ENCODE assay signal across 11 cellular contexts in the genomic region with DNA sequence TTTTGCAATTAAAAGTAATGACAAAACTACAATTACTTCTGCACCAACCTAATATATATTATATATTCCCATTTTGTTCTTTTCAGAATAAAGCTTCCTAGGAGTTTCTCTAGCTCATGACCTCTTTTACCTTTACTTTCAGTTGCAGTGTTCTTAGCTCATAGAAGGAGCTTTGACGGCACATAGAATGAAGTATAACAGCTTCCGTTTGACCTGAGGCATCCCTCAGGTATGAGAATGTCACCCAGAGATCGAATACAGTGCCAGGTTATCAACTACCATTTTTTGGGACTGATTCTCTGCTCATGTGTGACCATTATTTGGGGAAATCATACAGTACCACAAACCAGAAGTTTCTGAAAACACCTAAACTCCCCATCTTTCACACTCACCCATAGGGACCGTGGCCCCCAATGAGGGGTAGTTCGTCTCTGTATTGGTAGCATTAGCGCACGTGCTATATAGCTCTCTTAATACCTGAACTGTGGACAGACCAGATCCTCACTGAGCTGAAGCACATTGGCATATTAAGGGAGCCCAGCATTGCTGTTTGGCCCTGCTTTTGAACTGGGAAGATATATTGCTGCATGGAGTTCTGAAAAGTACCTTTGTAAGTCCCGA.
A peak's percentile ranks its signal among the peaks of the same experiment; 100 is the strongest.
DNase-seq lines count a peak whose midpoint lies in the region; ATAC-seq and TF ChIP-seq lines count a peak whose summit lies in the region.
"Had no signal": no experiment of that assay in that cellular context is flagged by ENCODE, and none has a peak within 500 bp of the region (broad histone marks: within the 10 kb centered on the region; RNA-seq: fewer than 3 reads in every experiment).

No MANE protein-coding gene starts in this region.

- H3K9ac ChIP-seq in H9 (ENCODE audit: extremely low read depth, insufficient read length, low read length), result no peak overlapping the region

- peaks cover 4% of the 10 kb centered on the region for H4K20me1 ChIP-seq in PC-9 (ENCODE audit: insufficient read depth)
- H4K20me1 ChIP-seq in H9 (ENCODE audit: control insufficient read depth, insufficient read depth, insufficient read length), result peaks cover 3% of the 10 kb centered on the region

- no peaks in the 10 kb centered on the region for H3K27me3 Mint-ChIP-seq in activated CD4-positive, alpha-beta T cell treated with anti-CD3 and anti-CD28 coated beads for 36 hours
- no peaks in the 10 kb centered on the region for H3K27me3 Mint-ChIP-seq in H9 (ENCODE audit: low read depth)

- H3K4me1 Mint-ChIP-seq in activated CD4-positive, alpha-beta T cell treated with anti-CD3 and anti-CD28 coated beads for 36 hours, result peaks cover 93% of the 10 kb centered on the region
- peaks cover 74% of the 10 kb centered on the region for H3K4me1 Mint-ChIP-seq in stimulated activated effector memory CD8-positive, alpha-beta T cell treated with anti-CD3 and anti-CD28 coated beads, Interleukin-12 subunit alpha, Interleukin-12 subunit beta, amount 100 ng/mL, for 72 hours
- H3K4me1 Mint-ChIP-seq in H9, result peaks cover 75 to 79% of the 10 kb centered on the region in 2 experiments

- H3K79me2 ChIP-seq in PC-9 (ENCODE audit: low read depth) (peaks cover 96% of the 10 kb centered on the region), H9 (ENCODE audit: insufficient read depth, low read length) (peaks cover 49% of the 10 kb centered on the region; the same call in 1 of the 2 replicates)

- H2BK12ac ChIP-seq in H9 (ENCODE audit: insufficient read length, low read depth, low read length), result no peak overlapping the region

- no peaks in the 10 kb centered on the region for H3K9me3 ChIP-seq in PC-9 (ENCODE audit: insufficient read depth, low read depth)
- H3K9me3 ChIP-seq in H9 (ENCODE audit: control insufficient read depth, low read depth, low read length), result no peaks in the 10 kb centered on the region
- H3K9me3 ChIP-seq: thyroid gland had no signal

- H4K5ac ChIP-seq in H9 (ENCODE audit: insufficient read length, low read depth, low read length), result no peak overlapping the region

- H3K23me2 ChIP-seq in H9 (ENCODE audit: insufficient read length, low read depth, low read length, poor library complexity, severe bottlenecking), result no peaks in the 10 kb centered on the region

- peak overlapping the region; percentile 62 for H3K4me3 Mint-ChIP-seq in activated CD4-positive, alpha-beta T cell treated with anti-CD3 and anti-CD28 coated beads for 36 hours
- H3K4me3 Mint-ChIP-seq in stimulated activated effector memory CD8-positive, alpha-beta T cell treated with anti-CD3 and anti-CD28 coated beads, Interleukin-12 subunit alpha, Interleukin-12 subunit beta, amount 100 ng/mL, for 72 hours, result peak overlapping the region; percentile 61
- 0 out of 5 replicates have a peak overlapping the region, but pooled peaks of 1 of the 2 experiments have one; percentile 2 for H3K4me3 Mint-ChIP-seq in H9

- no peak overlapping the region for H2BK5ac ChIP-seq in H9 (ENCODE audit: insufficient read length, low read length)

- H3K27ac ChIP-seq in PC-9, result peak overlapping the region; percentile 50
- peak overlapping the region; percentile 99 for H3K27ac ChIP-seq in epithelial cell of prostate
- H3K27ac ChIP-seq in H9 (ENCODE audit: insufficient read length, low read depth, low read length), result no peak overlapping the region

- H2BK15ac ChIP-seq in H9 (ENCODE audit: low read depth, low read length), result no peak overlapping the region

- no peak overlapping the region for H3K14ac ChIP-seq in H9 (ENCODE audit: insufficient read depth, low read length)

- H3K79me1 ChIP-seq in H9 (ENCODE audit: insufficient read depth, low read depth, low read length, poor library complexity, severe bottlenecking), result peaks cover 8% of the 10 kb centered on the region

- H3K18ac ChIP-seq in H9 (ENCODE audit: insufficient read length, low read depth, low read length), result no peak overlapping the region

- H3K56ac ChIP-seq in H9 (ENCODE audit: insufficient read length, low read depth, low read length), result no peak overlapping the region

- no peak for DNase-seq in activated CD4-positive, alpha-beta T cell treated with anti-CD3 and anti-CD28 coated beads for 36 hours
- no peak for DNase-seq in activated CD4-positive, alpha-beta T cell treated with anti-CD3 and anti-CD28 coated beads for 48 hours
- DNase-seq in PC-9, result no peak
- no peak for DNase-seq in epithelial cell of prostate (ENCODE audit: low read depth, low spot score)
- no peak for DNase-seq in stimulated activated effector memory CD8-positive, alpha-beta T cell treated with anti-CD3 and anti-CD28 coated beads, Interleukin-12 subunit alpha, Interleukin-12 subunit beta, amount 100 ng/mL, for 72 hours (ENCODE audit: low spot score in 2 of 2)
- no peak for DNase-seq in GM03348 (ENCODE audit: low spot score)
- no peak for DNase-seq in GM10248 (ENCODE audit: extremely low spot score)
- DNase-seq in H9, result no peak
- DNase-seq: NCI-H510A, thyroid gland had no signal

- intact Hi-C loops in activated CD4-positive, alpha-beta T cell treated with anti-CD3 and anti-CD28 coated beads for 36 hours (cut with DNase I, micrococcal nuclease), result loop anchor here (10.0 kb wide), 2 partner anchors 476 to 1036 kb away; a partner anchor contains a TSS
- intact Hi-C loops in PC-9 (cut with micrococcal nuclease; ENCODE audit: unreplicated experiment), result no loop called here

- no peak overlapping the region for H4K91ac ChIP-seq in H9 (ENCODE audit: insufficient read length, low read depth, low read length)

- H4K8ac ChIP-seq in H9 (replicated peaks; ENCODE audit: insufficient read length, low read depth, low read length), result no peak overlapping the region

- no peak overlapping the region for H3K23ac ChIP-seq in H9 (ENCODE audit: insufficient read length, low read depth, low read length)

- H3F3A ChIP-seq in PC-9 (ENCODE audit: insufficient read depth, low read depth), result peaks cover 15% of the 10 kb centered on the region

- H3K27me3 ChIP-seq in PC-9 (ENCODE audit: insufficient read depth, low read depth) (no peaks in the 10 kb centered on the region), H9 (ENCODE audit: insufficient read depth, low read length) (no peaks in the 10 kb centered on the region)
- H3K27me3 ChIP-seq: thyroid gland had no signal

- ATAC-seq in activated CD4-positive, alpha-beta T cell treated with anti-CD3 and anti-CD28 coated beads for 36 hours, result no peak
- ATAC-seq in stimulated activated effector memory CD8-positive, alpha-beta T cell treated with anti-CD3 and anti-CD28 coated beads, Interleukin-12 subunit alpha, Interleukin-12 subunit beta, amount 100 ng/mL, for 72 hours, result no peak

- POLR2A ChIA-PET in activated CD4-positive, alpha-beta T cell treated with anti-CD3 and anti-CD28 coated beads for 36 hours (lab: Charles Lee), result interaction anchor here (1.6 kb wide), 1 partner anchor 20 kb away, joined by 4 read pairs; no protein-coding TSS in a partner anchor
- POLR2A ChIA-PET in PC-9 (lab: Charles Lee; ENCODE audit: unreplicated experiment), result interaction anchor here (0.5 kb wide), 1 partner anchor 476 kb away, joined by 3 read pairs; no protein-coding TSS in a partner anchor
- POLR2A ChIA-PET in GM10248 (lab: Yijun Ruan, JAX), result interaction anchor here (0.8 to 1.6 kb wide), 3 partner anchors 13 to 21 kb away, joined by 3 to 5 read pairs (median 4); no protein-coding TSS in a partner anchor

- no peak overlapping the region for H2BK120ac ChIP-seq in H9 (ENCODE audit: low read depth, low read length, poor library complexity, severe bottlenecking)

- H3K9me3 Mint-ChIP-seq in activated CD4-positive, alpha-beta T cell treated with anti-CD3 and anti-CD28 coated beads for 36 hours (ENCODE audit: low read depth), result peaks cover 2% of the 10 kb centered on the region
- no peaks in the 10 kb centered on the region for H3K9me3 Mint-ChIP-seq in stimulated activated effector memory CD8-positive, alpha-beta T cell treated with anti-CD3 and anti-CD28 coated beads, Interleukin-12 subunit alpha, Interleukin-12 subunit beta, amount 100 ng/mL, for 72 hours
- no peaks in the 10 kb centered on the region for H3K9me3 Mint-ChIP-seq in H9

- no peak overlapping the region for H3K4ac ChIP-seq in H9 (ENCODE audit: low read depth, low read length)

- H3K4me3 ChIP-seq in PC-9, result no peak overlapping the region
- H3K4me3 ChIP-seq: lung, thyroid gland had no signal

- CTCF ChIA-PET in activated CD4-positive, alpha-beta T cell treated with anti-CD3 and anti-CD28 coated beads for 36 hours (lab: Charles Lee), result interaction anchor here (0.7 to 2.0 kb wide), 6 partner anchors 13 to 473 kb away, joined by 4 to 5 read pairs (median 4); no protein-coding TSS in a partner anchor
- CTCF ChIA-PET in PC-9 (lab: Charles Lee), result interaction anchor here (0.6 kb wide), 2 partner anchors 16 to 417 kb away, joined by 3 read pairs; no protein-coding TSS in a partner anchor
- CTCF ChIA-PET in GM10248 (lab: Yijun Ruan, JAX), result interaction anchor here (1.4 to 4.9 kb wide), 8 partner anchors 7 to 86 kb away, joined by 4 to 35 read pairs (median 7); no protein-coding TSS in a partner anchor

- H3K4me1 ChIP-seq in PC-9 (replicated peaks; ENCODE audit: insufficient read depth) (peaks cover 54% of the 10 kb centered on the region), H9 (ENCODE audit: insufficient read depth, low read length) (peaks cover 28% of the 10 kb centered on the region)

- no CpG with 5 or more reads among the region's 8 CpGs for WGBS in H9 (ENCODE audit: extremely low coverage, insufficient read length, low lambda C conversion rate)

- H3T11ph ChIP-seq in H9 (ENCODE audit: low read length), result no peak overlapping the region

- H3K36me3 Mint-ChIP-seq in activated CD4-positive, alpha-beta T cell treated with anti-CD3 and anti-CD28 coated beads for 36 hours (ENCODE audit: low read depth), result peaks cover 15% of the 10 kb centered on the region
- H3K36me3 Mint-ChIP-seq in stimulated activated effector memory CD8-positive, alpha-beta T cell treated with anti-CD3 and anti-CD28 coated beads, Interleukin-12 subunit alpha, Interleukin-12 subunit beta, amount 100 ng/mL, for 72 hours, result peaks cover 6% of the 10 kb centered on the region
- peaks cover 4 to 6% (median 4%) of the 10 kb centered on the region in 3 experiments; a peak in 5 of 7 replicates for H3K36me3 Mint-ChIP-seq in H9 (ENCODE audit: insufficient read depth in 1 of 3, low read depth in 3 of 3)

- H2AFZ ChIP-seq in PC-9 (no peak overlapping the region), H9 (ENCODE audit: low read length) (no peak overlapping the region)

- peaks cover 6% of the 10 kb centered on the region for H3K36me3 ChIP-seq in PC-9 (ENCODE audit: low read depth)
- H3K36me3 ChIP-seq: thyroid gland had no signal

- H3K4me2 ChIP-seq in PC-9, result peak overlapping the region; percentile 15
- H3K4me2 ChIP-seq in H9 (ENCODE audit: insufficient read depth, insufficient read length, low read length), result no peak overlapping the region

- no peak overlapping the region for H2AK5ac ChIP-seq in H9 (ENCODE audit: insufficient read length, low read length)

- peak overlapping the region; percentile 93 for H3K27ac Mint-ChIP-seq in activated CD4-positive, alpha-beta T cell treated with anti-CD3 and anti-CD28 coated beads for 36 hours
- H3K27ac Mint-ChIP-seq in stimulated activated effector memory CD8-positive, alpha-beta T cell treated with anti-CD3 and anti-CD28 coated beads, Interleukin-12 subunit alpha, Interleukin-12 subunit beta, amount 100 ng/mL, for 72 hours, result peak overlapping the region; percentile 92
- H3K27ac Mint-ChIP-seq in H9, result peak overlapping the region in 1 of 3 experiments; percentile 86; a peak in 2 of 7 replicates

- BruUV-seq in PC-9 (replicated peaks; lab: Mats Ljungman, UMichigan), result no TSS peak

- no peaks in the 10 kb centered on the region for H3K9me2 ChIP-seq in PC-9 (ENCODE audit: insufficient read depth)

- no peak for TF ChIP-seq CTCF in PC-9 (conservative IDR thresholded peaks at IDR 0.05)
- no peak for TF ChIP-seq CTCF in GM10248 (IDR thresholded peaks at IDR 0.05; ENCODE audit: control extremely low read depth, extremely low read depth, low read depth, missing control alignments)
- TF ChIP-seq CTCF in H9 (conservative IDR thresholded peaks at IDR 0.05), result no peak

- H2BK20ac ChIP-seq in H9 (ENCODE audit: low read depth, low read length, poor library complexity, severe bottlenecking), result no peak overlapping the region
